Comparison of ENCODE assay signal across 1 cellular context in the genomic region with DNA sequence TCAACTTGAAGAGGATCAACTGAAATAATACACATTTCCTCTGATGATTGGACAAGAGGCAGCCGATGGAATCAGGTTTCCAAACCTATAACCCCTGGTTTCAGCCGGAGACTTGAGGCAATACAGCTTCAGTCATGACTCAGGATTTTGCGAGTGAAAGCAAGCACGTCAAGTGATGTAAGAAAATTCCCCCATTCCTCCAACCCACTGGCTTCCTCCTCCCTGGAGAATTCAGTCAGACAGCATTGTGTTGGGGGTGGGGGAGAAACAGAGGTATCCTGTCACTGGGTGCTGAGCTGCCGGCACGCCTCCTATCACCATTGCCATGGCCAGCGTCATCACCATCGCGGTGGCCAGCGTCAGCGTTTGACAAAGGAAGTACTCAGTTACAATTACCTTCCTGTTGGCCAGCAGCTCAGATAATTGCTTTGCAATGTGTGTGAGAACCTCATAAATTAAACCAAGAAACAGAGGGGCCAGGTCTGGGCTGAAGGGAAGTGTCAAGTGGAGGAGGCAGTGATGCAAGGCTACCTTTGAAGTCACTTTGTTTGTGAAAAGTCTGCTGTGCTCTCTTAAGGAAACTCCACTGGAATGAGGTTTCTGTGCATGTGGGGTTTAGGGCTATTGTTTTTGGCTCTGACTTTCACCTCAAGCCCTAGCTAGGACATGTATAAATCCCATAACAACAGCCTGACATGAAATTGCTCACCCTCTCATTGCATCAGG.
TF ChIP-seq lines count a peak whose summit lies in the region.

No MANE protein-coding gene starts in this region.

TF ChIP-seq in HepG2, 621 proteins besides CTCF, POLR2A, EP300 and RAD21 (continued from another document):
- TF ChIP-seq, protein P1, sequence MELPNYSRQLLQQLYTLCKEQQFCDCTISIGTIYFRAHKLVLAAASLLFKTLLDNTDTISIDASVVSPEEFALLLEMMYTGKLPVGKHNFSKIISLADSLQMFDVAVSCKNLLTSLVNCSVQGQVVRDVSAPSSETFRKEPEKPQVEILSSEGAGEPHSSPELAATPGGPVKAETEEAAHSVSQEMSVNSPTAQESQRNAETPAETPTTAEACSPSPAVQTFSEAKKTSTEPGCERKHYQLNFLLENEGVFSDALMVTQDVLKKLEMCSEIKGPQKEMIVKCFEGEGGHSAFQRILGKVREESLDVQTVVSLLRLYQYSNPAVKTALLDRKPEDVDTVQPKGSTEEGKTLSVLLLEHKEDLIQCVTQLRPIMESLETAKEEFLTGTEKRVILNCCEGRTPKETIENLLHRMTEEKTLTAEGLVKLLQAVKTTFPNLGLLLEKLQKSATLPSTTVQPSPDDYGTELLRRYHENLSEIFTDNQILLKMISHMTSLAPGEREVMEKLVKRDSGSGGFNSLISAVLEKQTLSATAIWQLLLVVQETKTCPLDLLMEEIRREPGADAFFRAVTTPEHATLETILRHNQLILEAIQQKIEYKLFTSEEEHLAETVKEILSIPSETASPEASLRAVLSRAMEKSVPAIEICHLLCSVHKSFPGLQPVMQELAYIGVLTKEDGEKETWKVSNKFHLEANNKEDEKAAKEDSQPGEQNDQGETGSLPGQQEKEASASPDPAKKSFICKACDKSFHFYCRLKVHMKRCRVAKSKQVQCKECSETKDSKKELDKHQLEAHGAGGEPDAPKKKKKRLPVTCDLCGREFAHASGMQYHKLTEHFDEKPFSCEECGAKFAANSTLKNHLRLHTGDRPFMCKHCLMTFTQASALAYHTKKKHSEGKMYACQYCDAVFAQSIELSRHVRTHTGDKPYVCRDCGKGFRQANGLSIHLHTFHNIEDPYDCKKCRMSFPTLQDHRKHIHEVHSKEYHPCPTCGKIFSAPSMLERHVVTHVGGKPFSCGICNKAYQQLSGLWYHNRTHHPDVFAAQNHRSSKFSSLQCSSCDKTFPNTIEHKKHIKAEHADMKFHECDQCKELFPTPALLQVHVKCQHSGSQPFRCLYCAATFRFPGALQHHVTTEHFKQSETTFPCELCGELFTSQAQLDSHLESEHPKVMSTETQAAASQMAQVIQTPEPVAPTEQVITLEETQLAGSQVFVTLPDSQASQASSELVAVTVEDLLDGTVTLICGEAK (IDR thresholded peaks at IDR 0.05): no peak
- TF ChIP-seq, protein P1 (CRISPR knock-in tag; IDR thresholded peaks at IDR 0.05): no peak
- 0 out of 2 replicates have a peak, but pooled peaks have one; percentile 19 for TF ChIP-seq ELF3 (CRISPR knock-in tag; IDR thresholded peaks at IDR 0.05)
- TF ChIP-seq, protein P2, sequence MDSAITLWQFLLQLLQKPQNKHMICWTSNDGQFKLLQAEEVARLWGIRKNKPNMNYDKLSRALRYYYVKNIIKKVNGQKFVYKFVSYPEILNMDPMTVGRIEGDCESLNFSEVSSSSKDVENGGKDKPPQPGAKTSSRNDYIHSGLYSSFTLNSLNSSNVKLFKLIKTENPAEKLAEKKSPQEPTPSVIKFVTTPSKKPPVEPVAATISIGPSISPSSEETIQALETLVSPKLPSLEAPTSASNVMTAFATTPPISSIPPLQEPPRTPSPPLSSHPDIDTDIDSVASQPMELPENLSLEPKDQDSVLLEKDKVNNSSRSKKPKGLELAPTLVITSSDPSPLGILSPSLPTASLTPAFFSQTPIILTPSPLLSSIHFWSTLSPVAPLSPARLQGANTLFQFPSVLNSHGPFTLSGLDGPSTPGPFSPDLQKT (CRISPR knock-in tag; IDR thresholded peaks at IDR 0.05; ENCODE audit: borderline replicate concordance): no peak
- no peak for TF ChIP-seq SPEN (CRISPR knock-in tag; IDR thresholded peaks at IDR 0.05; ENCODE audit: low read depth)
- no peak for TF ChIP-seq GABPA (IDR thresholded peaks at IDR 0.05; ENCODE audit: low read depth, low read length)
- peak; percentile 31; the same call in 1 of the 2 replicates for TF ChIP-seq GABPA (CRISPR knock-in tag; IDR thresholded peaks at IDR 0.05; ENCODE audit: low read depth)
